Comparison of ENCODE assay signal across 1 cellular context in the genomic region with DNA sequence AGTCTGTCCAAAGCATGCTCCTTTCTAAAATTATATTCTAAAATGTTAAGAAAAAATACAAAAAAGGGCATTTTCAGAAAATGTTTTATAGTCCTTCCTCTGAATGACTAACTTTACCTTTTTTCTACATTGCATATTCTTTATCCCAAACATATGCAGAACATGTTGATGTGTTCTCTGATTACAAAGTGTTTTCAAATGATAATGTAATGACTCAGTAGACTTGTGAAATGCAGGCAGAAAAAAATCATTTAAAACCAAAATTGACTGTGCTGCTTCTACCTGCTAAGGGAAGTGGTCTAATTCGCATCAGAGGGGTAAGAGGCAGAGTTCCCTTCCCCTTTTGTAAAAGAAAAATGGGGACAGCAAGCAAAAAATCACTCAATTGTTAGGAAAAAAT.
A peak's percentile ranks its signal among the peaks of the same experiment; 100 is the strongest.
TF ChIP-seq lines count a peak whose summit lies in the region.

No MANE protein-coding gene starts in this region.

TF ChIP-seq in GM23338, 12 proteins besides CTCF, POLR2A, EP300 and RAD21 (continued from another document):
- peak; percentile 69 for TF ChIP-seq NANOG (IDR thresholded peaks at IDR 0.05; ENCODE audit: borderline replicate concordance)
